Comparison of ENCODE assay signal across 1 cellular context in the genomic region with DNA sequence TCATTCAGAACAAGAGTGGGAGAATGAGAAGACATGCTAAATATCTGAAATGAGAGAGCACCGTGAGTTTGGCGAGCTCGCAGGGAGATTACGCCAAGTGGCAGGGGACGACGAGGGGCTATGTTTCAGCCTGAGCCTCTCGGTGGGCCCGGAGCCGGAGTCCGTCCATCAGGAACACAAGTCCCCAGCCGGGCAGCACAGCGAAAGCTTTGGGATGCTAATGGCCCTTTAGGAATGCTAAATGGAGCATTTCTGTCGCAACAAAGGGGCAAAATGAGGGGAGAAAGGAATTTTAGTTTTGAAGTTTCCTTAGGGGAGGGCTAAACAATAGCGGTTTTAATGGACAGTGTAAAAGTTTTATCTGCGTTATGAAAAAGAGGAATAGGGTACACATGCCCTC.
TF ChIP-seq lines count a peak whose summit lies in the region.

No MANE protein-coding gene starts in this region.

TF ChIP-seq in GM23338, 12 proteins besides CTCF, POLR2A, EP300 and RAD21 (continued from another document):
- TF ChIP-seq, protein P1, sequence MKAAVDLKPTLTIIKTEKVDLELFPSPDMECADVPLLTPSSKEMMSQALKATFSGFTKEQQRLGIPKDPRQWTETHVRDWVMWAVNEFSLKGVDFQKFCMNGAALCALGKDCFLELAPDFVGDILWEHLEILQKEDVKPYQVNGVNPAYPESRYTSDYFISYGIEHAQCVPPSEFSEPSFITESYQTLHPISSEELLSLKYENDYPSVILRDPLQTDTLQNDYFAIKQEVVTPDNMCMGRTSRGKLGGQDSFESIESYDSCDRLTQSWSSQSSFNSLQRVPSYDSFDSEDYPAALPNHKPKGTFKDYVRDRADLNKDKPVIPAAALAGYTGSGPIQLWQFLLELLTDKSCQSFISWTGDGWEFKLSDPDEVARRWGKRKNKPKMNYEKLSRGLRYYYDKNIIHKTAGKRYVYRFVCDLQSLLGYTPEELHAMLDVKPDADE (IDR thresholded peaks at IDR 0.05): no peak
- TF ChIP-seq ZNF331 (CRISPR knock-in tag; IDR thresholded peaks at IDR 0.05; ENCODE audit: low read depth): no peak
